Comparison of ENCODE assay signal across 2 cellular contexts in the genomic region with DNA sequence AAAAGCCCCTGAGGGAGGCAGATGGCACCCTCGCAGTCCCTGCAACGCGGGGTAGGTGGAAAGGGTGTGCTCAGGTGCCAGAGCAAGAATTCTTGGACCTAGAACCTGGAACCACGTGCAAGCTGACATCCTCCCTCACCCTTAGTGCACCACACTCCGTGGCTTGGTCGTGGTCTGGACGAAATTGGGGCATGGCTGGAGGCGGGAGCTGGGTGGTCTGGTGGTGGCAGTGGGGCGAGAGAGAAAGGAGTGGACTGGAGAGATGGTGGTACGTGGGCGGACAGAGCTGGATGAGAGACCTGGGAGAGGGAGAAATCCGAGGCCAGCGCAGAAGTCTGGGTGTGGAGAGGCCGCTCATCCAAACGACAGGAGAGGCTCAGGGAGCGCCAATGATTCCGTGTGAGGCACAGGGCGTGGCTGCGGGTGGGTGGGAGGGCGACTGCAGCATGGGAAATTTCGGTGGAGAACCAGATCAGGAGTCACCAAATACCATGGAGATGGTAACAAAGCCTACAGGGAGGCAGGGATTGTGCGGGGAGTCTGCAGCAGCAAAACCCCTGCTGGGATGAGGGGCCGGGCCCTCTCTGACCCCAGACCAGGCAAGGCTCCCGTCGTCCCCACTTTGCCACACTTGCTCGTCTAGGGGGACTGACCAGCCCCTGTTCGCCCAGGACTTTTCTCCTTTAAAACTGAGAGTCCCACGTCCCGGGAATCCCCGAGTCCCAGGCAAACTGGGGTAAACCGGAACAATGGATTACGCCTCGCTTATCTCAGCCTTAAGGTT.
TF ChIP-seq lines count a peak whose summit lies in the region.

No MANE protein-coding gene starts in this region.

TF ChIP-seq in IMR-90, 13 proteins besides CTCF, POLR2A, EP300 and RAD21:
- TF ChIP-seq, protein P1, sequence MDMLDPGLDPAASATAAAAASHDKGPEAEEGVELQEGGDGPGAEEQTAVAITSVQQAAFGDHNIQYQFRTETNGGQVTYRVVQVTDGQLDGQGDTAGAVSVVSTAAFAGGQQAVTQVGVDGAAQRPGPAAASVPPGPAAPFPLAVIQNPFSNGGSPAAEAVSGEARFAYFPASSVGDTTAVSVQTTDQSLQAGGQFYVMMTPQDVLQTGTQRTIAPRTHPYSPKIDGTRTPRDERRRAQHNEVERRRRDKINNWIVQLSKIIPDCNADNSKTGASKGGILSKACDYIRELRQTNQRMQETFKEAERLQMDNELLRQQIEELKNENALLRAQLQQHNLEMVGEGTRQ (IDR thresholded peaks at IDR 0.05; ENCODE audit: low read depth, low read length), result no peak
- TF ChIP-seq MAZ (IDR thresholded peaks at IDR 0.05; ENCODE audit: borderline replicate concordance, low read depth, low read length) (no peak), MXI1 (IDR thresholded peaks at IDR 0.05; ENCODE audit: borderline replicate concordance, low read depth, low read length) (no peak), CHD1 (IDR thresholded peaks at IDR 0.05; ENCODE audit: low read depth, low read length) (no peak), FOS (IDR thresholded peaks at IDR 0.05; ENCODE audit: low read depth, low read length) (no peak), NFE2L2 (IDR thresholded peaks at IDR 0.05; ENCODE audit: low read depth, low read length) (no peak)

TF ChIP-seq in neural cell, 6 proteins besides CTCF, POLR2A, EP300 and RAD21:
- no peak for TF ChIP-seq EZH2 (IDR thresholded peaks at IDR 0.05; ENCODE audit: borderline replicate concordance, insufficient read depth, low read length, poor library complexity, severe bottlenecking)
- no peak for TF ChIP-seq SMC3 (conservative IDR thresholded peaks at IDR 0.05; ENCODE audit: poor library complexity)
- TF ChIP-seq POLR2AphosphoS5 (IDR thresholded peaks at IDR 0.05), result no peak
- TF ChIP-seq TAF1 (IDR thresholded peaks at IDR 0.05; ENCODE audit: low read depth), result no peak
- TF ChIP-seq, protein P2, sequence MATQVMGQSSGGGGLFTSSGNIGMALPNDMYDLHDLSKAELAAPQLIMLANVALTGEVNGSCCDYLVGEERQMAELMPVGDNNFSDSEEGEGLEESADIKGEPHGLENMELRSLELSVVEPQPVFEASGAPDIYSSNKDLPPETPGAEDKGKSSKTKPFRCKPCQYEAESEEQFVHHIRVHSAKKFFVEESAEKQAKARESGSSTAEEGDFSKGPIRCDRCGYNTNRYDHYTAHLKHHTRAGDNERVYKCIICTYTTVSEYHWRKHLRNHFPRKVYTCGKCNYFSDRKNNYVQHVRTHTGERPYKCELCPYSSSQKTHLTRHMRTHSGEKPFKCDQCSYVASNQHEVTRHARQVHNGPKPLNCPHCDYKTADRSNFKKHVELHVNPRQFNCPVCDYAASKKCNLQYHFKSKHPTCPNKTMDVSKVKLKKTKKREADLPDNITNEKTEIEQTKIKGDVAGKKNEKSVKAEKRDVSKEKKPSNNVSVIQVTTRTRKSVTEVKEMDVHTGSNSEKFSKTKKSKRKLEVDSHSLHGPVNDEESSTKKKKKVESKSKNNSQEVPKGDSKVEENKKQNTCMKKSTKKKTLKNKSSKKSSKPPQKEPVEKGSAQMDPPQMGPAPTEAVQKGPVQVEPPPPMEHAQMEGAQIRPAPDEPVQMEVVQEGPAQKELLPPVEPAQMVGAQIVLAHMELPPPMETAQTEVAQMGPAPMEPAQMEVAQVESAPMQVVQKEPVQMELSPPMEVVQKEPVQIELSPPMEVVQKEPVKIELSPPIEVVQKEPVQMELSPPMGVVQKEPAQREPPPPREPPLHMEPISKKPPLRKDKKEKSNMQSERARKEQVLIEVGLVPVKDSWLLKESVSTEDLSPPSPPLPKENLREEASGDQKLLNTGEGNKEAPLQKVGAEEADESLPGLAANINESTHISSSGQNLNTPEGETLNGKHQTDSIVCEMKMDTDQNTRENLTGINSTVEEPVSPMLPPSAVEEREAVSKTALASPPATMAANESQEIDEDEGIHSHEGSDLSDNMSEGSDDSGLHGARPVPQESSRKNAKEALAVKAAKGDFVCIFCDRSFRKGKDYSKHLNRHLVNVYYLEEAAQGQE (IDR thresholded peaks at IDR 0.05; ENCODE audit: borderline replicate concordance), result no peak
- no peak for TF ChIP-seq MXI1 (conservative IDR thresholded peaks at IDR 0.05; ENCODE audit: poor library complexity, severe bottlenecking)
TF ChIP-seq in neural cell: peak in this region for 0.
